9 cellular contexts compared by ENCODE assay signal in the genomic region with DNA sequence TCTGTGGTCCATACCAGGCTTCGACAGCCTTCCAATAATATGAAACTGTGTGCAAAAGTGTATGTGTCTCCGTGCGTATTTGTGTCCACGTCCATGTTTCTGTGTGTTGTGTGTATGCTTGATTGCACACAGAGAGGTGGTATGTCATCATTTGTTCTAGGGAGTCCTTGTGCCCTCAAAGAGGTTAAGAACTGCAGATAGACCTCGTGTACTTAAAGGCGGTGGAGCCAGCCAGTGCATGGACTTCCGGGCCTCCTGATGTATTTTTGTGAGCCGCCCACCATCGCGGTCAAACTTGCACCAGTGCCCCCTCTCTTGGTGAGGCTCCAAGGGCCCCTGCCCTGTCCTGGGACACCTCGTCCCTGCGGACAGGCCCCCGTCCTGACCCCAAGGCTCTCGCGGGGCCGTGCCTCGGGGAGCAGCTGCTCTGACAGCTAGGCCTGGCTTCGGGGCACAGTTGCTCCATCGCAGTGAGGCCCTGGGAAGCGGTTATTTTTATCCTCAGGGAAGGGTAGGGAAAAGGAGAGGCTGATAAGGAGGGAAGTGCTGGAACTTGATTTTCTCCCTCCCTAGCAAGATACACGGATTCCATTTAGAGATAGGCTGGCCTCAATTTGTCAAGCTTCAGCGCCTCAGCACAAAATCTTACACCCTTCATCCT. TPM values are rescaled to one million over a fixed set of nuclear protein-coding genes. Genes with fewer than 3 reads are reported as not detected.
DNase-seq lines count a peak whose midpoint lies in the region; ATAC-seq, FAIRE-seq and TF ChIP-seq lines count a peak whose summit lies in the region.
"Had no signal": no experiment of that assay in that cellular context is flagged by ENCODE, and none has a peak within 500 bp of the region (broad histone marks: within the 10 kb centered on the region; RNA-seq: fewer than 3 reads in every experiment).

No MANE protein-coding gene starts in this region.

- TF ChIP-seq CTCF in kidney (IDR thresholded peaks at IDR 0.05; ENCODE audit: borderline replicate concordance, extremely low read depth, insufficient read depth) = no peak

- intact Hi-C loops in kidney (cut with DNase I) = no loop called here

- H3K9me3 ChIP-seq in kidney (ENCODE audit: control insufficient read depth in 1 of 2, low read length in 2 of 2) = no peaks in the 10 kb centered on the region

- H3K36me3 ChIP-seq in kidney (ENCODE audit: control insufficient read depth in 1 of 2, insufficient read depth in 2 of 2, low read length in 2 of 2) = no peaks in the 10 kb centered on the region

- no peak overlapping the region for H3K4me3 ChIP-seq in kidney (ENCODE audit: low read length in 2 of 2)

- FAIRE-seq in kidney (lab: Jason Lieb, UNC) = no peak

- H3K4me3 Mint-ChIP-seq in T-helper 2 cell treated with Interferon-gamma antibody and Interleukin-4, amounts not matched to agents 5 μg/mL and 100 μg/mL, for 36 hours = peak overlapping the region; percentile 78
- peak overlapping the region; percentile 70 for H3K4me3 Mint-ChIP-seq in activated naive CD8-positive, alpha-beta T cell treated with anti-CD3 and anti-CD28 coated beads, Interleukin-2, amount 10 ng/mL, durations not matched to agents 7 days and 5 days
- peak overlapping the region; percentile 54 to 73 for H3K4me3 Mint-ChIP-seq in stimulated activated naive CD8-positive, alpha-beta T cell treated with anti-CD3 and anti-CD28 coated beads, Interleukin-15, amount 100 ng/mL, for 72 hours

- peaks cover 51% of the 10 kb centered on the region for H3K27me3 Mint-ChIP-seq in T-helper 2 cell treated with Interferon-gamma antibody and Interleukin-4, amounts not matched to agents 5 μg/mL and 100 μg/mL, for 36 hours (ENCODE audit: low read depth)
- peaks cover 31% of the 10 kb centered on the region for H3K27me3 Mint-ChIP-seq in activated naive CD8-positive, alpha-beta T cell treated with anti-CD3 and anti-CD28 coated beads, Interleukin-2, amount 10 ng/mL, durations not matched to agents 7 days and 5 days
- H3K27me3 Mint-ChIP-seq in stimulated activated naive CD8-positive, alpha-beta T cell treated with anti-CD3 and anti-CD28 coated beads, Interleukin-15, amount 100 ng/mL, for 72 hours = peaks cover 21% of the 10 kb centered on the region

- H3K9ac ChIP-seq in kidney (ENCODE audit: low read length in 2 of 2) = no peak overlapping the region

- peaks cover 27% of the 10 kb centered on the region for H3K4me1 Mint-ChIP-seq in T-helper 2 cell treated with Interferon-gamma antibody and Interleukin-4, amounts not matched to agents 5 μg/mL and 100 μg/mL, for 36 hours (ENCODE audit: low read depth)
- H3K4me1 Mint-ChIP-seq in activated naive CD8-positive, alpha-beta T cell treated with anti-CD3 and anti-CD28 coated beads, Interleukin-2, amount 10 ng/mL, durations not matched to agents 7 days and 5 days = peaks cover 31% of the 10 kb centered on the region
- H3K4me1 Mint-ChIP-seq in stimulated activated naive CD8-positive, alpha-beta T cell treated with anti-CD3 and anti-CD28 coated beads, Interleukin-15, amount 100 ng/mL, for 72 hours = peaks cover 65% of the 10 kb centered on the region

- H3K9me3 Mint-ChIP-seq in T-helper 2 cell treated with Interferon-gamma antibody and Interleukin-4, amounts not matched to agents 5 μg/mL and 100 μg/mL, for 36 hours = no peaks in the 10 kb centered on the region
- H3K9me3 Mint-ChIP-seq in activated naive CD8-positive, alpha-beta T cell treated with anti-CD3 and anti-CD28 coated beads, Interleukin-2, amount 10 ng/mL, durations not matched to agents 7 days and 5 days = no peaks in the 10 kb centered on the region
- peaks cover 0 to 2% of the 10 kb centered on the region in 2 donors for H3K9me3 Mint-ChIP-seq in stimulated activated naive CD8-positive, alpha-beta T cell treated with anti-CD3 and anti-CD28 coated beads, Interleukin-15, amount 100 ng/mL, for 72 hours

- DNase-seq in T-helper 2 cell treated with Interferon-gamma antibody and Interleukin-4, amounts not matched to agents 5 μg/mL and 100 μg/mL, for 36 hours (ENCODE audit: low spot score) = no peak
- DNase-seq in T-helper 2 cell = no peak
- no peak for DNase-seq in activated naive CD8-positive, alpha-beta T cell treated with anti-CD3 and anti-CD28 coated beads, Interleukin-2, amount 10 ng/mL, durations not matched to agents 7 days and 5 days
- DNase-seq in kidney = peak; percentile 80
- no peak for DNase-seq in stimulated activated naive CD8-positive, alpha-beta T cell treated with anti-CD3 and anti-CD28 coated beads, Interleukin-15, amount 100 ng/mL, for 72 hours
- no peak for DNase-seq in NCI-H446 (lab: John Stamatoyannopoulos, UW)
- DNase-seq: HCEC 1CT had no signal

- H3K27ac Mint-ChIP-seq in T-helper 2 cell treated with Interferon-gamma antibody and Interleukin-4, amounts not matched to agents 5 μg/mL and 100 μg/mL, for 36 hours = peak overlapping the region; percentile 53
- H3K27ac Mint-ChIP-seq in activated naive CD8-positive, alpha-beta T cell treated with anti-CD3 and anti-CD28 coated beads, Interleukin-2, amount 10 ng/mL, durations not matched to agents 7 days and 5 days = no peak overlapping the region
- H3K27ac Mint-ChIP-seq in stimulated activated naive CD8-positive, alpha-beta T cell treated with anti-CD3 and anti-CD28 coated beads, Interleukin-15, amount 100 ng/mL, for 72 hours = peak overlapping the region in 1 of 2 donors; percentile 89

- H3K36me3 Mint-ChIP-seq in T-helper 2 cell treated with Interferon-gamma antibody and Interleukin-4, amounts not matched to agents 5 μg/mL and 100 μg/mL, for 36 hours (ENCODE audit: low read depth) = peaks cover 3% of the 10 kb centered on the region
- H3K36me3 Mint-ChIP-seq in activated naive CD8-positive, alpha-beta T cell treated with anti-CD3 and anti-CD28 coated beads, Interleukin-2, amount 10 ng/mL, durations not matched to agents 7 days and 5 days = no peaks in the 10 kb centered on the region

- POLR2A ChIA-PET in activated naive CD8-positive, alpha-beta T cell treated with anti-CD3 and anti-CD28 coated beads, Interleukin-2, amount 10 ng/mL, durations not matched to agents 7 days and 5 days (lab: Charles Lee) = no interaction called here

- H3K27ac ChIP-seq in kidney (ENCODE audit: low read depth in 2 of 2, low read length in 2 of 2) = no peak overlapping the region

- ATAC-seq in activated naive CD8-positive, alpha-beta T cell treated with anti-CD3 and anti-CD28 coated beads, Interleukin-2, amount 10 ng/mL, durations not matched to agents 7 days and 5 days (ENCODE audit: low read depth) = no peak
- ATAC-seq in stimulated activated naive CD8-positive, alpha-beta T cell treated with anti-CD3 and anti-CD28 coated beads, Interleukin-15, amount 100 ng/mL, for 72 hours = no peak
- ATAC-seq in HG03378 (IDR thresholded peaks at IDR 0.05; ENCODE audit: unreplicated experiment) = no peak
- ATAC-seq in HG02938 (IDR thresholded peaks at IDR 0.05; ENCODE audit: unreplicated experiment) = no peak

- H3K4me1 ChIP-seq in kidney (ENCODE audit: control insufficient read depth in 1 of 2, insufficient read depth in 1 of 2, low read depth in 1 of 2, low read length in 2 of 2) = peaks cover 0 to 11% of the 10 kb centered on the region in 2 donors

RNA-seq across cellular contexts. Expression of a gene that starts 1.2 kb away (rescaled TPM):
- 10 to 100 TPM; 23.3 to 23.4 TPM for total RNA-seq in activated naive CD8-positive, alpha-beta T cell treated with anti-CD3 and anti-CD28 coated beads, Interleukin-2, amount 10 ng/mL, durations not matched to agents 7 days and 5 days
- total RNA-seq in kidney = 50.9 TPM
- 32.2 TPM for polyA plus RNA-seq in kidney (ENCODE audit: insufficient read depth, low read depth, low replicate concordance)
